22 cellular contexts compared by ENCODE assay signal in the genomic region with DNA sequence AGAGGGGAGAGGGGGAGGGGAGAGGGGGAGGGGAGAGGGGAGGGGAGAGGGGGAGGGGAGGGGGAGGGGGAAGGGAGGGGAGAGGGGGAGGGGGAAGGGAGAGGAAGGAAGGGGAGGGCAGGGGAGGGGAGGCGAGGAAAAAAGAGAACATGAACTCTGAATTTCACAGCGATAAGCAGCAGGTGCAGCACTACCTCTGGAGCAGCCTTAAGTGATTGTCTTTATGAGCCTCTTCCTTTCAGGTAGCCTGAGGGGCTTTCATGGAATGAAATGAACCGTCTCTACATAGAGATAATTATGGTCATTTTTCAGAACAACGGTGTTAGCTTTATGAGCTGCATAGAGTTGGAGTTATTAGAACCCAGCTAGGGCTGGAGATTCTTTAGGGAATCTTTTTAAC. TPM values are rescaled to one million over a fixed set of nuclear protein-coding genes. Genes with fewer than 3 reads are reported as not detected.
"Had no signal": no experiment of that assay in that cellular context is flagged by ENCODE, and none has a peak within 500 bp of the region (broad histone marks: within the 10 kb centered on the region; RNA-seq: fewer than 3 reads in every experiment).

No MANE protein-coding gene starts in this region.

- H3K9me3 Mint-ChIP-seq: activated naive CD4-positive, alpha-beta T cell treated with anti-CD3 and anti-CD28 coated beads, Interleukin-2, amount 50 U/mL, for 72 hours; activated T-cell treated with anti-CD3 and anti-CD28 coated beads, Interleukin-2, amount 50 U/mL, for 4 hours; dendritic cell treated with granulocyte-macrophage colony-stimulating factor and Interleukin-4, amounts not matched to agents 40 ng/mL and 50 ng/mL, for 4 days; effector memory CD8-positive, alpha-beta T cell; stimulated activated memory B cell treated with anti-CD40 and anti-IgM and Interleukin-4, amounts not matched to agents 10 μg/mL and 1 μg/mL and 100 μg/mL, for 72 hours had no signal

- ATAC-seq: activated CD8-positive, alpha-beta memory T cell treated with anti-CD3 and anti-CD28 coated beads, Interleukin-2, amount 10 ng/mL, durations not matched to agents 7 days and 5 days; activated naive CD4-positive, alpha-beta T cell treated with anti-CD3 and anti-CD28 coated beads, Interleukin-2, amount 50 U/mL, for 72 hours; activated T-cell treated with anti-CD3 and anti-CD28 coated beads, Interleukin-2, amount 50 U/mL, for 4 hours; effector memory CD8-positive, alpha-beta T cell; gastrocnemius medialis; heart right ventricle; naive thymus-derived CD4-positive, alpha-beta T cell; stimulated activated memory B cell treated with anti-CD40 and anti-IgM and Interleukin-4, amounts not matched to agents 10 μg/mL and 1 μg/mL and 100 μg/mL, for 72 hours had no signal

- H3K36me3 Mint-ChIP-seq: activated CD8-positive, alpha-beta memory T cell treated with anti-CD3 and anti-CD28 coated beads, Interleukin-2, amount 10 ng/mL, durations not matched to agents 7 days and 5 days; activated naive CD4-positive, alpha-beta T cell treated with anti-CD3 and anti-CD28 coated beads, Interleukin-2, amount 50 U/mL, for 72 hours; naive thymus-derived CD4-positive, alpha-beta T cell; stimulated activated memory B cell treated with anti-CD40 and anti-IgM and Interleukin-4, amounts not matched to agents 10 μg/mL and 1 μg/mL and 100 μg/mL, for 72 hours had no signal

- H3K4me1 Mint-ChIP-seq: activated CD8-positive, alpha-beta memory T cell treated with anti-CD3 and anti-CD28 coated beads, Interleukin-2, amount 10 ng/mL, durations not matched to agents 7 days and 5 days; naive thymus-derived CD4-positive, alpha-beta T cell; stimulated activated memory B cell treated with anti-CD40 and anti-IgM and Interleukin-4, amounts not matched to agents 10 μg/mL and 1 μg/mL and 100 μg/mL, for 72 hours had no signal

- DNase-seq: activated CD4-positive, alpha-beta T cell treated with anti-CD3 and anti-CD28 coated beads, Interleukin-2, amount 50 U/mL, for 48 hours; activated CD4-positive, CD25-positive, alpha-beta regulatory T cell treated with anti-CD3 and anti-CD28 coated beads, Interleukin-2, amount 50 U/mL, for 72 hours; activated CD8-positive, alpha-beta memory T cell treated with anti-CD3 and anti-CD28 coated beads, Interleukin-2, amount 10 ng/mL, durations not matched to agents 7 days and 5 days; activated effector memory CD4-positive, alpha-beta T cell treated with anti-CD3 and anti-CD28 coated beads, Interleukin-2, amount 50 U/mL, for 16 hours; activated T-cell treated with anti-CD3 and anti-CD28 coated beads, Interleukin-2, amount 50 U/mL, for 4 hours; amygdala; brain microvascular endothelial cell; cerebellar nuclear complex; effector memory CD8-positive, alpha-beta T cell; gastrocnemius medialis; heart right ventricle; naive thymus-derived CD4-positive, alpha-beta T cell; posterior cingulate gyrus; stimulated activated CD4-positive, alpha-beta T cell treated with anti-CD3 and anti-CD28 coated beads, Interleukin-1b, Interleukin-23, amount 100 ng/mL, for 48 hours; substantia nigra; transverse colon had no signal

- H3K27ac Mint-ChIP-seq: activated CD8-positive, alpha-beta memory T cell treated with anti-CD3 and anti-CD28 coated beads, Interleukin-2, amount 10 ng/mL, durations not matched to agents 7 days and 5 days; activated naive CD4-positive, alpha-beta T cell treated with anti-CD3 and anti-CD28 coated beads, Interleukin-2, amount 50 U/mL, for 72 hours; dendritic cell treated with granulocyte-macrophage colony-stimulating factor and Interleukin-4, amounts not matched to agents 40 ng/mL and 50 ng/mL, for 4 days; effector memory CD8-positive, alpha-beta T cell; naive thymus-derived CD4-positive, alpha-beta T cell; stimulated activated memory B cell treated with anti-CD40 and anti-IgM and Interleukin-4, amounts not matched to agents 10 μg/mL and 1 μg/mL and 100 μg/mL, for 72 hours had no signal

- H3K4me3 Mint-ChIP-seq: activated CD8-positive, alpha-beta memory T cell treated with anti-CD3 and anti-CD28 coated beads, Interleukin-2, amount 10 ng/mL, durations not matched to agents 7 days and 5 days; activated T-cell treated with anti-CD3 and anti-CD28 coated beads, Interleukin-2, amount 50 U/mL, for 4 hours; dendritic cell treated with granulocyte-macrophage colony-stimulating factor and Interleukin-4, amounts not matched to agents 40 ng/mL and 50 ng/mL, for 4 days; effector memory CD8-positive, alpha-beta T cell; naive thymus-derived CD4-positive, alpha-beta T cell; stimulated activated memory B cell treated with anti-CD40 and anti-IgM and Interleukin-4, amounts not matched to agents 10 μg/mL and 1 μg/mL and 100 μg/mL, for 72 hours had no signal

RNA-seq across cellular contexts. Expression of gene PTCSC3, which starts 18.1 kb away (rescaled TPM):
- total RNA-seq: activated CD8-positive, alpha-beta memory T cell treated with anti-CD3 and anti-CD28 coated beads, Interleukin-2, amount 10 ng/mL, durations not matched to agents 7 days and 5 days; activated naive CD4-positive, alpha-beta T cell treated with anti-CD3 and anti-CD28 coated beads, Interleukin-2, amount 50 U/mL, for 72 hours; activated T-cell treated with anti-CD3 and anti-CD28 coated beads, Interleukin-2, amount 50 U/mL, for 4 hours; gastrocnemius medialis; heart right ventricle; lung microvascular endothelial cell; mononuclear cell; naive thymus-derived CD4-positive, alpha-beta T cell; right atrium auricular region; transverse colon had no signal
